10 cellular contexts compared by ENCODE assay signal in the genomic region with DNA sequence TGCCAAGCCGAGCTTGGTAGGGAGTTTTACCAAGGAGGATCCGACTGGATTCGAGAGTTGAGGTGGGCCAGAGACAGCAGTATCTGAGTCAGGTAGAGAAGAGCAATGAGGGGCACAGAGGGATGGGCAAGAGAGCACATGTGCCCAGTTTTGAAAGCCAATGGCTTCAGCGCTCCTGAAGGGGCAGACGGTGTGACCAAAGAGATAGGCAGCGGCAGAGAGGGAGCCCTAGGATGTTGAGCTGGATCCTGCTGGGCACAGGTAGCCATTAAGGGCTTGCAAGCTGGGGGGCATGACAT. TPM values are rescaled to one million over a fixed set of nuclear protein-coding genes. Genes with fewer than 3 reads are reported as not detected.
DNase-seq lines count a peak whose midpoint lies in the region; ATAC-seq and TF ChIP-seq lines count a peak whose summit lies in the region.
"Had no signal": no experiment of that assay in that cellular context is flagged by ENCODE, and none has a peak within 500 bp of the region (broad histone marks: within the 10 kb centered on the region; RNA-seq: fewer than 3 reads in every experiment).

No MANE protein-coding gene starts in this region.

- peak overlapping the region; percentile 96 for H3K56ac ChIP-seq in mesendoderm (ENCODE audit: low read length)

- peaks cover 13% of the 10 kb centered on the region for H3K27me3 Mint-ChIP-seq in stimulated activated naive CD8-positive, alpha-beta T cell treated with anti-CD3 and anti-CD28 coated beads, Interleukin-15, Interleukin-2, amounts not matched to agents 100 ng/mL and 50 ng/mL, for 24 hours

- intact Hi-C loops in colonic mucosa (cut with DNase I) = no loop called here

- peak overlapping the region; percentile 20 for H3K4ac ChIP-seq in mesendoderm (ENCODE audit: low read depth, low read length)

- peak overlapping the region; percentile 33 for H3K18ac ChIP-seq in mesendoderm (ENCODE audit: low read length)

- H3K36me3 ChIP-seq in colonic mucosa = no peaks in the 10 kb centered on the region
- H3K36me3 ChIP-seq in mesendoderm (ENCODE audit: control insufficient read depth, insufficient read depth, low read length) = no peaks in the 10 kb centered on the region
- H3K36me3 ChIP-seq in urinary bladder (ENCODE audit: insufficient read depth) = no peaks in the 10 kb centered on the region

- TF ChIP-seq POLR2A in erythroblast (IDR thresholded peaks at IDR 0.05; ENCODE audit: low read length) = no peak

- no peak overlapping the region for H4K8ac ChIP-seq in mesendoderm (ENCODE audit: low read depth, low read length)

- H3K9me3 ChIP-seq in colonic mucosa = no peaks in the 10 kb centered on the region

- DNase-seq in stimulated activated naive CD8-positive, alpha-beta T cell treated with anti-CD3 and anti-CD28 coated beads, Interleukin-15, Interleukin-2, amounts not matched to agents 100 U/mL and 50 U/mL, for 24 hours = no peak
- DNase-seq in colonic mucosa (no peak), mesendoderm (no peak), erythroblast (lab: John Stamatoyannopoulos, UW) (no peak), DMS153 (lab: John Stamatoyannopoulos, UW) (no peak)
- DNase-seq: central memory CD4-positive, alpha-beta T cell had no signal

- no peaks in the 10 kb centered on the region for H3K79me2 ChIP-seq in mesendoderm (ENCODE audit: control insufficient read depth, insufficient read depth, low read length)

- H3K4me1 Mint-ChIP-seq in stimulated activated naive CD8-positive, alpha-beta T cell treated with anti-CD3 and anti-CD28 coated beads, Interleukin-15, Interleukin-2, amounts not matched to agents 100 ng/mL and 50 ng/mL, for 24 hours (ENCODE audit: low read depth) = peaks cover 8% of the 10 kb centered on the region

- no peak overlapping the region for H4K5ac ChIP-seq in mesendoderm (ENCODE audit: low read length)

- no peak overlapping the region for H2BK5ac ChIP-seq in mesendoderm (ENCODE audit: low read length)

- no peaks in the 10 kb centered on the region for H3K9me3 Mint-ChIP-seq in stimulated activated naive CD8-positive, alpha-beta T cell treated with anti-CD3 and anti-CD28 coated beads, Interleukin-15, Interleukin-2, amounts not matched to agents 100 ng/mL and 50 ng/mL, for 24 hours
- H3K9me3 Mint-ChIP-seq: T-helper 2 cell treated with Interferon-gamma antibody and Interleukin-4, amounts not matched to agents 5 μg/mL and 100 μg/mL, for 36 hours had no signal

- H2AK5ac ChIP-seq in mesendoderm (ENCODE audit: low read length) = no peak overlapping the region

- WGBS in mesendoderm (ENCODE audit: extremely low coverage, insufficient coverage, low lambda C conversion rate) = no CpG with 5 or more reads among the region's 6 CpGs
- 70% methylated on average over 6 of the region's 6 CpGs for WGBS in urinary bladder

- no peak overlapping the region for H2BK15ac ChIP-seq in mesendoderm (replicated peaks; ENCODE audit: low read depth)

- H3K4me2 ChIP-seq in mesendoderm (ENCODE audit: low read length) = peak overlapping the region; percentile 74

- peak overlapping the region; percentile 76 to 93 for H3K9ac ChIP-seq in colonic mucosa (ENCODE audit: low read depth in 2 of 2, low read length in 2 of 2)
- peak overlapping the region; percentile 87 for H3K9ac ChIP-seq in mesendoderm (ENCODE audit: low read length)

- no peaks in the 10 kb centered on the region for H3K36me3 Mint-ChIP-seq in stimulated activated naive CD8-positive, alpha-beta T cell treated with anti-CD3 and anti-CD28 coated beads, Interleukin-15, Interleukin-2, amounts not matched to agents 100 ng/mL and 50 ng/mL, for 24 hours (ENCODE audit: low read depth)

- H3K27me3 ChIP-seq in colonic mucosa (no peaks in the 10 kb centered on the region), mesendoderm (ENCODE audit: insufficient read depth, low read length, poor library complexity) (no peaks in the 10 kb centered on the region)

- H3K27ac ChIP-seq in colonic mucosa (peak overlapping the region; percentile 83), mesendoderm (ENCODE audit: low read depth, low read length) (no peak overlapping the region), urinary bladder (ENCODE audit: low read depth) (no peak overlapping the region)

- peaks cover 6% of the 10 kb centered on the region for H3K79me1 ChIP-seq in mesendoderm (ENCODE audit: low read length)

- H3K27ac Mint-ChIP-seq in stimulated activated naive CD8-positive, alpha-beta T cell treated with anti-CD3 and anti-CD28 coated beads, Interleukin-15, Interleukin-2, amounts not matched to agents 100 ng/mL and 50 ng/mL, for 24 hours = no peak overlapping the region
- H3K27ac Mint-ChIP-seq: T-helper 2 cell treated with Interferon-gamma antibody and Interleukin-4, amounts not matched to agents 5 μg/mL and 100 μg/mL, for 36 hours had no signal

- no peak overlapping the region for H2BK120ac ChIP-seq in mesendoderm (ENCODE audit: low read depth, low read length)

- H3K23ac ChIP-seq in mesendoderm (ENCODE audit: low read length) = peak overlapping the region; percentile 48

- H3K4me1 ChIP-seq in colonic mucosa (no peaks in the 10 kb centered on the region), mesendoderm (ENCODE audit: control insufficient read depth, low read depth, low read length) (peaks cover 6% of the 10 kb centered on the region), urinary bladder (ENCODE audit: insufficient read depth) (no peaks in the 10 kb centered on the region)

- TF ChIP-seq CTCF in colonic mucosa (IDR thresholded peaks at IDR 0.05) = no peak

- H3K4me3 ChIP-seq in colonic mucosa (peak overlapping the region; percentile 54), mesendoderm (ENCODE audit: low read length) (peak overlapping the region; percentile 68), urinary bladder (ENCODE audit: low read depth, low read length) (peak overlapping the region; percentile 46)

- peak overlapping the region; percentile 37 for H3K4me3 Mint-ChIP-seq in stimulated activated naive CD8-positive, alpha-beta T cell treated with anti-CD3 and anti-CD28 coated beads, Interleukin-15, Interleukin-2, amounts not matched to agents 100 ng/mL and 50 ng/mL, for 24 hours
- H3K4me3 Mint-ChIP-seq: T-helper 2 cell treated with Interferon-gamma antibody and Interleukin-4, amounts not matched to agents 5 μg/mL and 100 μg/mL, for 36 hours had no signal

- no peak for ATAC-seq in stimulated activated naive CD8-positive, alpha-beta T cell treated with anti-CD3 and anti-CD28 coated beads, Interleukin-15, Interleukin-2, amounts not matched to agents 100 U/mL and 50 U/mL, for 24 hours
- ATAC-seq in HG02852 (IDR thresholded peaks at IDR 0.05; ENCODE audit: unreplicated experiment) = no peak

RNA-seq across cellular contexts. Expression of gene FGFR4, which starts 0.9 kb away (rescaled TPM):
- total RNA-seq in colonic mucosa (100 to 1,000 TPM in 1 of 2 donors, 10 to 100 TPM in 1; 58.7 to 118 TPM), urinary bladder (7.2 TPM)
- 28.8 TPM for polyA plus RNA-seq in mesendoderm (2013, experiment 1 of 2)
- 30.0 TPM for polyA plus RNA-seq in mesendoderm (2013, experiment 2 of 2)
- 12.8 TPM for polyA plus RNA-seq in urinary bladder

RNA-seq across cellular contexts. Expression of gene NSD1, which starts 45.9 kb away (rescaled TPM):
- total RNA-seq in colonic mucosa = 10 to 100 TPM; 53.0 to 77.9 TPM
- 38.2 TPM for polyA plus RNA-seq in mesendoderm (2013, experiment 1 of 2)
- 38.5 TPM for polyA plus RNA-seq in mesendoderm (2013, experiment 2 of 2)
- total RNA-seq in urinary bladder = 85.7 TPM
- polyA plus RNA-seq in urinary bladder = 14.7 TPM
